1 cellular context compared by ENCODE assay signal in the genomic region with DNA sequence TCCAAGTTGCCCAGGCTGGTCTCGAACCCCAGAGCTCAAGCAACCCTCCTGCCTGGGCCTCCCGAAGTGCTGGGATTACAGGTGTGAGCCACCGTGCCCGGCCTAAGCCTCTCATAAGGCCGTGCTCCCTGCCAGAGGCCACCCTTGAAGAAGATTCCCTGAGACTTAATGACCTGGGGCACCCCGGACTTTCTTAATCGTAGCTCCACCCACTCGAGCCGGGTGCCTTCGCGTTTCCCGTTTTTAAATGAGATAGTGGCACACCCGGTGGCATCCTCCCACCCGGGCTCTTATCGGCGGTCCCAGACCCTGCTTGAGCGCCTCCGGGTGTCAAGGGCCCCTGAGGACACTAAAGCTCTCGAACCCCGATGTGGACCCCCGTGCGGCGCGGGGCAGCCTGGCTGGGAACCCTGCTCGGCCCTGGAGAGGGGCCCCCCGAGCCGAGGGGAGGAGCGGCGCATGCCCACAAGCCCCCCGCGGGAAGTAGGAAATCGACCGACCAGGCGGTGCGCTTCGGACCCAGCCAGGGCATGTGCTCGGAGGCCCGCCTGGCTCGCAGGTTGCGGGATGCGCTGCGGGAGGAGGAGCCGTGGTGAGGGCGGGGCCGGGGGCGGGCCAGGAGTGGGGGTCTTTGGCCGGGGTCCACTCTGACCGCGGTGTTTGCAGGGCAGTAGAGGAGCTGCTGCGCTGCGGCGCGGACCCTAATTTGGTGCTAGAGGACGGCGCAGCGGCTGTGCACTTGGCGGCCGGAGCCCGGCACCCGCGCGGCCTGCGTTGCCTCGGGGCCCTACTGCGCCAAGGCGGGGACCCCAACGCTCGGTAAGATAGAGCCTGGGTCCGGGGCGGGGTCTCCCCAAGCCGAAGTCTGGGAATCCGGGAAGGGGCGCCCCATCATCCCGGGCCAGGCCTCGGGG.
TF ChIP-seq lines count a peak whose summit lies in the region.

TSS of gene ANKLE1 (plus strand) at position 511 of the 914 bp plus-strand sequence. CDS start at position 531, 20 bp downstream.

TF ChIP-seq in GM12878, 131 proteins besides CTCF, POLR2A, EP300 and RAD21 (continued from another document and continues in another):
- 0 out of 4 replicates have a peak, but pooled peaks of 1 of the 2 experiments have one; percentile 38 for TF ChIP-seq BHLHE40 (IDR thresholded peaks at IDR 0.05; ENCODE audit: borderline replicate concordance in 1 of 2, low read depth in 2 of 2, low read length in 1 of 2)
- TF ChIP-seq JUNB (IDR thresholded peaks at IDR 0.05): no peak
- TF ChIP-seq CHD1 (IDR thresholded peaks at IDR 0.05; ENCODE audit: low read depth, low read length): no peak
- no peak for TF ChIP-seq ESRRA (IDR thresholded peaks at IDR 0.05; ENCODE audit: low read length)
- no peak for TF ChIP-seq EZH2 (IDR thresholded peaks at IDR 0.05; ENCODE audit: borderline replicate concordance, control insufficient read depth, low read depth, low read length)
- TF ChIP-seq, protein P1, sequence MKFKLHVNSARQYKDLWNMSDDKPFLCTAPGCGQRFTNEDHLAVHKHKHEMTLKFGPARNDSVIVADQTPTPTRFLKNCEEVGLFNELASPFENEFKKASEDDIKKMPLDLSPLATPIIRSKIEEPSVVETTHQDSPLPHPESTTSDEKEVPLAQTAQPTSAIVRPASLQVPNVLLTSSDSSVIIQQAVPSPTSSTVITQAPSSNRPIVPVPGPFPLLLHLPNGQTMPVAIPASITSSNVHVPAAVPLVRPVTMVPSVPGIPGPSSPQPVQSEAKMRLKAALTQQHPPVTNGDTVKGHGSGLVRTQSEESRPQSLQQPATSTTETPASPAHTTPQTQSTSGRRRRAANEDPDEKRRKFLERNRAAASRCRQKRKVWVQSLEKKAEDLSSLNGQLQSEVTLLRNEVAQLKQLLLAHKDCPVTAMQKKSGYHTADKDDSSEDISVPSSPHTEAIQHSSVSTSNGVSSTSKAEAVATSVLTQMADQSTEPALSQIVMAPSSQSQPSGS (IDR thresholded peaks at IDR 0.05; ENCODE audit: low read length): no peak
- TF ChIP-seq ZNF217 (IDR thresholded peaks at IDR 0.05): peak; percentile 53; the same call in 1 of the 2 replicates
- no peak for TF ChIP-seq IRF4 (IDR thresholded peaks at IDR 0.05; ENCODE audit: low read depth, low read length)
- TF ChIP-seq IKZF2 (IDR thresholded peaks at IDR 0.05): 0 out of 4 replicates have a peak, but pooled peaks of 1 of the 2 experiments have one; percentile 25
- no peak for TF ChIP-seq SMC3 (IDR thresholded peaks at IDR 0.05; ENCODE audit: borderline replicate concordance, low read length)
- peak; percentile 63 for TF ChIP-seq ZNF687 (IDR thresholded peaks at IDR 0.05)
- TF ChIP-seq, protein P2, sequence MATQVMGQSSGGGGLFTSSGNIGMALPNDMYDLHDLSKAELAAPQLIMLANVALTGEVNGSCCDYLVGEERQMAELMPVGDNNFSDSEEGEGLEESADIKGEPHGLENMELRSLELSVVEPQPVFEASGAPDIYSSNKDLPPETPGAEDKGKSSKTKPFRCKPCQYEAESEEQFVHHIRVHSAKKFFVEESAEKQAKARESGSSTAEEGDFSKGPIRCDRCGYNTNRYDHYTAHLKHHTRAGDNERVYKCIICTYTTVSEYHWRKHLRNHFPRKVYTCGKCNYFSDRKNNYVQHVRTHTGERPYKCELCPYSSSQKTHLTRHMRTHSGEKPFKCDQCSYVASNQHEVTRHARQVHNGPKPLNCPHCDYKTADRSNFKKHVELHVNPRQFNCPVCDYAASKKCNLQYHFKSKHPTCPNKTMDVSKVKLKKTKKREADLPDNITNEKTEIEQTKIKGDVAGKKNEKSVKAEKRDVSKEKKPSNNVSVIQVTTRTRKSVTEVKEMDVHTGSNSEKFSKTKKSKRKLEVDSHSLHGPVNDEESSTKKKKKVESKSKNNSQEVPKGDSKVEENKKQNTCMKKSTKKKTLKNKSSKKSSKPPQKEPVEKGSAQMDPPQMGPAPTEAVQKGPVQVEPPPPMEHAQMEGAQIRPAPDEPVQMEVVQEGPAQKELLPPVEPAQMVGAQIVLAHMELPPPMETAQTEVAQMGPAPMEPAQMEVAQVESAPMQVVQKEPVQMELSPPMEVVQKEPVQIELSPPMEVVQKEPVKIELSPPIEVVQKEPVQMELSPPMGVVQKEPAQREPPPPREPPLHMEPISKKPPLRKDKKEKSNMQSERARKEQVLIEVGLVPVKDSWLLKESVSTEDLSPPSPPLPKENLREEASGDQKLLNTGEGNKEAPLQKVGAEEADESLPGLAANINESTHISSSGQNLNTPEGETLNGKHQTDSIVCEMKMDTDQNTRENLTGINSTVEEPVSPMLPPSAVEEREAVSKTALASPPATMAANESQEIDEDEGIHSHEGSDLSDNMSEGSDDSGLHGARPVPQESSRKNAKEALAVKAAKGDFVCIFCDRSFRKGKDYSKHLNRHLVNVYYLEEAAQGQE (IDR thresholded peaks at IDR 0.05; ENCODE audit: low read depth, low read length): no peak
- no peak for TF ChIP-seq BCL11A (IDR thresholded peaks at IDR 0.05; ENCODE audit: low read depth, low read length)
- no peak for TF ChIP-seq NR2C1 (IDR thresholded peaks at IDR 0.05)
- no peak for TF ChIP-seq SMAD5 (IDR thresholded peaks at IDR 0.05; ENCODE audit: low read depth)
- TF ChIP-seq RBBP5 (conservative IDR thresholded peaks at IDR 0.05): no peak
- no peak for TF ChIP-seq TARDBP (IDR thresholded peaks at IDR 0.05; ENCODE audit: borderline replicate concordance)
- no peak for TF ChIP-seq JUND (IDR thresholded peaks at IDR 0.05; ENCODE audit: low read depth, low read length)
- TF ChIP-seq RELA (IDR thresholded peaks at IDR 0.05; ENCODE audit: borderline replicate concordance, partially characterized antibody): no peak
- no peak for TF ChIP-seq BCL3 (IDR thresholded peaks at IDR 0.05; ENCODE audit: borderline replicate concordance, insufficient read depth, low read depth, low read length, poor library complexity, severe bottlenecking)
- TF ChIP-seq IRF3 (IDR thresholded peaks at IDR 0.05): no peak
- TF ChIP-seq EGR1 (IDR thresholded peaks at IDR 0.05; ENCODE audit: borderline replicate concordance in 1 of 2, low read depth in 2 of 2, low read length in 2 of 2): no peak
- peak; percentile 50; the same call in 1 of the 2 replicates for TF ChIP-seq SMARCA5 (IDR thresholded peaks at IDR 0.05)
- TF ChIP-seq, protein P3, sequence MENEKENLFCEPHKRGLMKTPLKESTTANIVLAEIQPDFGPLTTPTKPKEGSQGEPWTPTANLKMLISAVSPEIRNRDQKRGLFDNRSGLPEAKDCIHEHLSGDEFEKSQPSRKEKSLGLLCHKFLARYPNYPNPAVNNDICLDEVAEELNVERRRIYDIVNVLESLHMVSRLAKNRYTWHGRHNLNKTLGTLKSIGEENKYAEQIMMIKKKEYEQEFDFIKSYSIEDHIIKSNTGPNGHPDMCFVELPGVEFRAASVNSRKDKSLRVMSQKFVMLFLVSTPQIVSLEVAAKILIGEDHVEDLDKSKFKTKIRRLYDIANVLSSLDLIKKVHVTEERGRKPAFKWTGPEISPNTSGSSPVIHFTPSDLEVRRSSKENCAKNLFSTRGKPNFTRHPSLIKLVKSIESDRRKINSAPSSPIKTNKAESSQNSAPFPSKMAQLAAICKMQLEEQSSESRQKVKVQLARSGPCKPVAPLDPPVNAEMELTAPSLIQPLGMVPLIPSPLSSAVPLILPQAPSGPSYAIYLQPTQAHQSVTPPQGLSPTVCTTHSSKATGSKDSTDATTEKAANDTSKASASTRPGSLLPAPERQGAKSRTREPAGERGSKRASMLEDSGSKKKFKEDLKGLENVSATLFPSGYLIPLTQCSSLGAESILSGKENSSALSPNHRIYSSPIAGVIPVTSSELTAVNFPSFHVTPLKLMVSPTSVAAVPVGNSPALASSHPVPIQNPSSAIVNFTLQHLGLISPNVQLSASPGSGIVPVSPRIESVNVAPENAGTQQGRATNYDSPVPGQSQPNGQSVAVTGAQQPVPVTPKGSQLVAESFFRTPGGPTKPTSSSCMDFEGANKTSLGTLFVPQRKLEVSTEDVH (IDR thresholded peaks at IDR 0.05; ENCODE audit: low read depth, partially characterized antibody): no peak
- TF ChIP-seq MTA2 (IDR thresholded peaks at IDR 0.05; ENCODE audit: low read depth): peak; percentile 31; the same call in 1 of the 2 replicates
- TF ChIP-seq SIN3A (IDR thresholded peaks at IDR 0.05; ENCODE audit: low read depth, low read length): no peak
- TF ChIP-seq RAD51 (IDR thresholded peaks at IDR 0.05): no peak
- TF ChIP-seq SREBF1 (IDR thresholded peaks at IDR 0.05; ENCODE audit: low read length): no peak
- TF ChIP-seq NR2F1 (conservative IDR thresholded peaks at IDR 0.05): 0 out of 2 replicates have a peak, but pooled peaks have one; percentile 43
- TF ChIP-seq ZNF622 (IDR thresholded peaks at IDR 0.05): no peak
- TF ChIP-seq MEF2A (IDR thresholded peaks at IDR 0.05; ENCODE audit: insufficient read depth, low read depth, low read length): no peak
- TF ChIP-seq STAT1 (conservative IDR thresholded peaks at IDR 0.05): no peak
- peak; percentile 55; the same call in 1 of the 2 replicates for TF ChIP-seq SPI1 (IDR thresholded peaks at IDR 0.05; ENCODE audit: borderline replicate concordance, insufficient read depth, low read depth, low read length)
- no peak for TF ChIP-seq ZNF592 (IDR thresholded peaks at IDR 0.05)
- TF ChIP-seq ZNF24 (IDR thresholded peaks at IDR 0.05): no peak
- TF ChIP-seq NRF1 (conservative IDR thresholded peaks at IDR 0.05; ENCODE audit: low read depth, low read length): 0 out of 2 replicates have a peak, but pooled peaks have one; percentile 28
- no peak for TF ChIP-seq SMAD1 (IDR thresholded peaks at IDR 0.05; ENCODE audit: low read depth, partially characterized antibody)
- TF ChIP-seq CHD2 (IDR thresholded peaks at IDR 0.05; ENCODE audit: borderline replicate concordance, low read depth, low read length): no peak
- TF ChIP-seq LARP7 (IDR thresholded peaks at IDR 0.05): 0 out of 2 replicates have a peak, but pooled peaks have one; percentile 34
- peak; percentile 80 for TF ChIP-seq MXI1 (IDR thresholded peaks at IDR 0.05; ENCODE audit: low read depth, low read length)
